Comparison of ENCODE assay signal across 21 cellular contexts in genomic region chr22:35444685-35445399, GRCh38.
"Had no signal": no experiment of that assay in that cellular context is flagged by ENCODE, and none has a peak within 500 bp of the region (broad histone marks: within the 10 kb centered on the region; RNA-seq: fewer than 3 reads in every experiment).

No MANE protein-coding gene starts in this region.

- H3K27ac ChIP-seq: left ventricle myocardium inferior, lower lobe of right lung, pancreas, thyroid gland had no signal

- ATAC-seq: effector memory CD8-positive, alpha-beta T cell; left colon; lower lobe of right lung; natural killer cell; pancreas; sciatic nerve; stimulated activated memory B cell treated with anti-CD40 and anti-IgM and Interleukin-4, amounts not matched to agents 10 μg/mL and 1 μg/mL and 100 μg/mL, for 72 hours; stimulated activated naive CD8-positive, alpha-beta T cell treated with anti-CD3 and anti-CD28 coated beads, Interleukin-15, Interleukin-2, amounts not matched to agents 100 U/mL and 50 U/mL, for 24 hours had no signal

- H3K36me3 ChIP-seq: left ventricle myocardium inferior, lower lobe of right lung, pancreas, thyroid gland had no signal

- H3K4me1 ChIP-seq: left ventricle myocardium inferior, pancreas, thyroid gland had no signal

- H3K4me3 ChIP-seq: left ventricle myocardium inferior, lower lobe of right lung, pancreas, thyroid gland had no signal

- H3K9me3 ChIP-seq: left ventricle myocardium inferior, lower lobe of right lung, pancreas, thyroid gland had no signal

- H3K27me3 ChIP-seq: pancreas, thyroid gland had no signal

- DNase-seq: cortex of kidney; effector memory CD8-positive, alpha-beta T cell; erythroblast; hypothalamus; immature natural killer cell; islet precursor cell; kidney glomerular epithelial cell; left colon; left ventricle myocardium inferior; lower lobe of right lung; natural killer cell; occipital lobe; stimulated activated CD4-positive, alpha-beta T cell treated with anti-CD3 and anti-CD28 coated beads, Interleukin-2, amount 100 ng/mL, for 24 hours; stimulated activated CD4-positive, alpha-beta T cell treated with anti-CD3 and anti-CD28 coated beads, Interleukin-4, amount 100 ng/mL, for 24 hours; stimulated activated naive CD8-positive, alpha-beta T cell treated with anti-CD3 and anti-CD28 coated beads, Interleukin-15, Interleukin-2, amounts not matched to agents 100 U/mL and 50 U/mL, for 24 hours; thyroid gland had no signal

- FAIRE-seq: endometrium, frontal cortex, pancreas had no signal
